In genomic region chr9:136665704-136666363, GRCh38 we compare ENCODE assay signal across 8 cellular contexts. TPM values are rescaled to one million over a fixed set of nuclear protein-coding genes. Genes with fewer than 3 reads are reported as not detected.
DNase-seq lines count a peak whose midpoint lies in the region; ATAC-seq and TF ChIP-seq lines count a peak whose summit lies in the region.

No MANE protein-coding gene starts in this region.

- peak overlapping the region; percentile 65 for H3K4me3 ChIP-seq in thoracic aorta

- H3K27ac Mint-ChIP-seq in T-helper 17 cell, result no peak overlapping the region

- H3K27me3 Mint-ChIP-seq in T-helper 17 cell, result peaks cover 19% of the 10 kb centered on the region

- no peak for TF ChIP-seq CTCF in thoracic aorta (IDR thresholded peaks at IDR 0.05)

- peaks cover 0 to 17% of the 10 kb centered on the region in 2 donors for H3K4me1 ChIP-seq in thoracic aorta (ENCODE audit: control insufficient read depth in 1 of 2, low read depth in 2 of 2)

- H3K9me3 ChIP-seq in T-helper 17 cell (ENCODE audit: control insufficient read depth, low read length, poor library complexity, severe bottlenecking) (no peaks in the 10 kb centered on the region), thoracic aorta (no peaks in the 10 kb centered on the region)

- no peaks in the 10 kb centered on the region for H3K36me3 ChIP-seq in thoracic aorta

- H3K4me1 Mint-ChIP-seq in T-helper 17 cell, result peaks cover 7% of the 10 kb centered on the region

- no peaks in the 10 kb centered on the region for H3K27me3 ChIP-seq in thoracic aorta (replicated peaks; ENCODE audit: insufficient read depth)

- intact Hi-C loops in head of caudate nucleus (cut with DNase I), result no loop called here

- H3K27ac ChIP-seq in thoracic aorta, result no peak overlapping the region

- no peaks in the 10 kb centered on the region for H3K36me3 Mint-ChIP-seq in T-helper 17 cell (ENCODE audit: low read depth)

- no peak overlapping the region for H3K4me3 Mint-ChIP-seq in T-helper 17 cell

- ATAC-seq in T-helper 17 cell, result peak; percentile 59
- ATAC-seq in thoracic aorta (ENCODE audit: insufficient number of reproducible peaks, low FRiP score, low read depth), result no peak
- no peak for ATAC-seq in GM19351 (IDR thresholded peaks at IDR 0.05; ENCODE audit: unreplicated experiment)

- DNase-seq in activated T-cell treated with anti-CD3 and anti-CD28 coated beads for 24 hours (ENCODE audit: low read depth), result peak; percentile 15
- no peak for DNase-seq in activated T-cell treated with anti-CD3 and anti-CD28 coated beads for 4 hours
- no peak for DNase-seq in T-helper 17 cell
- peak in 24 of 42 donors; percentile 18 to 69 (median 46) for DNase-seq in head of caudate nucleus
- DNase-seq in thoracic aorta (ENCODE audit: low spot score), result no peak
- no peak for DNase-seq in kidney tubule cell (ENCODE audit: low spot score)
- no peak for DNase-seq in H4 (ENCODE audit: low spot score)

RNA-seq across cellular contexts. Expression of gene EGFL7, which starts 3.1 kb away (rescaled TPM):
- total RNA-seq in T-helper 17 cell (1 to 10 TPM in 1 of 2 donors, not detected in 1; 5.7 TPM), thoracic aorta (10 to 100 TPM; 42.0 to 56.5 TPM)
- total RNA-seq in H4 (2014; rRNA removed; shearing (Covaris generic)), result 60.2 and 76.5 TPM in 2 replicates

RNA-seq across cellular contexts. Expression of gene AGPAT2, which starts 21.4 kb away (rescaled TPM):
- total RNA-seq in T-helper 17 cell (1 to 10 TPM; 7.7 to 8.5 TPM), thoracic aorta (10 to 100 TPM; 50.2 to 66.8 TPM)
- total RNA-seq in H4 (2014; rRNA removed; shearing (Covaris generic)), result 32.3 and 33.8 TPM in 2 replicates

RNA-seq across cellular contexts. Expression of gene DIPK1B, which starts 46.5 kb away (rescaled TPM):
- 1 to 10 TPM; 1.3 to 3.2 TPM for total RNA-seq in T-helper 17 cell
- total RNA-seq in thoracic aorta, result 1 to 10 TPM; 4.8 to 6.9 TPM
- 3.8 and 6.1 TPM in 2 replicates for total RNA-seq in H4 (2014; rRNA removed; shearing (Covaris generic))

Comparison
In these comparisons a context has a peak if more than half of its experiments do, and no peak if none do; other contexts are left out.
1. DNase-seq: peak in activated T-cell treated with anti-CD3 and anti-CD28 coated beads for 24 hours (single experiment) and head of caudate nucleus (24 of 42); none in activated T-cell treated with anti-CD3 and anti-CD28 coated beads for 4 hours (single experiment), T-helper 17 cell (0 of 3), thoracic aorta (single experiment), kidney tubule cell (single experiment) and H4 (single experiment).